ENCODE assay signal across 18 cellular contexts in genomic region chrX:24005867-24006266, GRCh38.
"Had no signal": no experiment of that assay in that cellular context is flagged by ENCODE, and none has a peak within 500 bp of the region (broad histone marks: within the 10 kb centered on the region; RNA-seq: fewer than 3 reads in every experiment).

No MANE protein-coding gene starts in this region.

- H3K4me1 ChIP-seq: foreskin keratinocyte, pancreas, tibial artery, upper lobe of right lung, vagina had no signal

- H3K27ac ChIP-seq: foreskin keratinocyte, pancreas, tibial artery, upper lobe of right lung, vagina had no signal

- ATAC-seq: foreskin keratinocyte; left colon; left ventricle myocardium superior; pancreas; right cardiac atrium; stimulated activated memory B cell treated with anti-CD40 and anti-IgM and Interleukin-4, amounts not matched to agents 10 μg/mL and 1 μg/mL and 100 μg/mL, for 72 hours; upper lobe of right lung had no signal

- H3K4me2 ChIP-seq: smooth muscle cell had no signal

- H3K4me3 ChIP-seq: lung, pancreas, smooth muscle cell, tibial artery, upper lobe of right lung, vagina had no signal

- FAIRE-seq: pancreas had no signal

- H3K36me3 ChIP-seq: pancreas, upper lobe of right lung, vagina had no signal

- H3K27me3 ChIP-seq: foreskin keratinocyte, pancreas, tibial artery, upper lobe of right lung, vagina had no signal

- DNase-seq: dermis blood vessel endothelial cell; foreskin keratinocyte; head of caudate nucleus; hippocampal formation; left colon; left ventricle myocardium superior; mesenchymal stem cell; naive B cell; occipital lobe; pancreas; right cardiac atrium; stimulated activated CD4-positive, alpha-beta T cell treated with anti-CD3 and anti-CD28 coated beads, Interleukin-4, amount 100 ng/mL, for 1 hour; tibial artery; upper lobe of right lung had no signal

- H3K9me3 ChIP-seq: pancreas, tibial artery, upper lobe of right lung, vagina had no signal
